ENCODE assay signal across 1 cellular context in genomic region chr10:112208981-112209380, GRCh38.
TF ChIP-seq lines count a peak whose summit lies in the region.

No MANE protein-coding gene starts in this region.

TF ChIP-seq in HepG2, 621 proteins besides CTCF, POLR2A, EP300 and RAD21 (continued from another document):
- TF ChIP-seq FOXO4 (CRISPR knock-in tag; conservative IDR thresholded peaks at IDR 0.05), result 0 out of 2 replicates have a peak, but pooled peaks have one; percentile 33
- TF ChIP-seq TP53 (CRISPR knock-in tag; conservative IDR thresholded peaks at IDR 0.05), result no peak
- TF ChIP-seq CREBL2 (CRISPR knock-in tag; IDR thresholded peaks at IDR 0.05; ENCODE audit: borderline replicate concordance), result no peak
- no peak for TF ChIP-seq RNF219 (CRISPR knock-in tag; IDR thresholded peaks at IDR 0.05)
- no peak for TF ChIP-seq PAXIP1 (CRISPR knock-in tag; conservative IDR thresholded peaks at IDR 0.05)
- TF ChIP-seq NFYB (CRISPR knock-in tag; IDR thresholded peaks at IDR 0.05), result no peak
